35 cellular contexts compared by ENCODE assay signal in the genomic region with DNA sequence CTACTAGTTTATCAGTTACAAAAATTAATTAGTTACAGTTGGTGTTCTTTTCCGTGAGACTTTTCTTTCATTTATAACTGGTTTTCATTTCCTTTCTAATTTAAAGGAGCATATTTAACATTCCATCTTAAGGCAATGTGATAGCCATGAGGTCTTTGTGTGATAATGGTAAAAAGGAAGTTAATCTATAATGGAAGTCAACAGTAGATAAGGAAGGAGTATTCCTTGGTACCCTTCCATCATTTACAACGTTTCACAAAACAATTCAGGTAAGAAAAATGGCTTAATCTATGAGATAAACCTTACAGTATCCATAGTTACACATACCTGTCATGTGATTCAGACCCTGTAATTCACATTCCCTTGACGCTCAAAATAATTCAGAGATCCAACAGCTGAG.
"Had no signal": no experiment of that assay in that cellular context is flagged by ENCODE, and none has a peak within 500 bp of the region (broad histone marks: within the 10 kb centered on the region; RNA-seq: fewer than 3 reads in every experiment).

No MANE protein-coding gene starts in this region.

- H3K36me3 ChIP-seq: adrenal gland, cardiac muscle cell had no signal

- DNase-seq: activated B cell treated with CpG ODN at 0.5 μM for 24 hours; activated CD4-positive, alpha-beta memory T cell treated with anti-CD3 and anti-CD28 coated beads for 36 hours; activated CD4-positive, alpha-beta T cell treated with anti-CD3 and anti-CD28 coated beads for 4 hours; activated CD4-positive, alpha-beta T cell treated with anti-CD3 and anti-CD28 coated beads, Interleukin-2, amount 10 ng/mL, durations not matched to agents 24 days and 14 days; activated CD4-positive, alpha-beta T cell treated with anti-CD3 and anti-CD28 coated beads, Interleukin-2, amount 50 U/mL, for 1 hour; activated CD4-positive, alpha-beta T cell treated with anti-CD3 and anti-CD28 coated beads, Interleukin-2, amount 50 U/mL, for 4 hours; activated CD4-positive, CD25-positive, alpha-beta regulatory T cell treated with anti-CD3 and anti-CD28 coated beads, Interleukin-2, amount 50 U/mL, for 72 hours; activated CD8-positive, alpha-beta memory T cell treated with anti-CD3 and anti-CD28 coated beads, Interleukin-2, amount 50 U/mL, for 4 hours; activated CD8-positive, alpha-beta T cell treated with anti-CD3 and anti-CD28 coated beads for 36 hours; activated effector memory CD4-positive, alpha-beta T cell treated with anti-CD3 and anti-CD28 coated beads, Interleukin-2, amount 50 U/mL, for 16 hours; activated gamma-delta T cell treated with Interleukin-2 at 50 U/mL for 16 hours; activated naive CD4-positive, alpha-beta T cell; activated naive CD4-positive, alpha-beta T cell treated with anti-CD3 and anti-CD28 coated beads for 36 hours; activated naive CD4-positive, alpha-beta T cell treated with anti-CD3 and anti-CD28 coated beads, Interleukin-2, amount 50 U/mL, for 16 hours; activated naive CD8-positive, alpha-beta T cell treated with anti-CD3 and anti-CD28 coated beads for 36 hours; activated T-cell treated with anti-CD3 and anti-CD28 coated beads for 4 hours; activated T-cell treated with anti-CD3 and anti-CD28 coated beads, Interleukin-2, amount 50 U/mL, for 1 hour; activated T-cell treated with anti-CD3 and anti-CD28 coated beads, Interleukin-2, amount 50 U/mL, for 4 hours; activated T-cell treated with anti-CD3 and anti-CD28 coated beads, Interleukin-2, amount 50 U/mL, for 72 hours; adrenal gland; amniotic stem cell; aorta; caudate nucleus; cerebellar nuclear complex; T-helper 2 cell; T-helper 9 cell had no signal

- H3K36me3 Mint-ChIP-seq: activated CD4-positive, alpha-beta memory T cell treated with anti-CD3 and anti-CD28 coated beads for 36 hours; activated naive CD4-positive, alpha-beta T cell treated with anti-CD3 and anti-CD28 coated beads, Interleukin-2, amount 50 U/mL, for 72 hours; activated naive CD8-positive, alpha-beta T cell treated with anti-CD3 and anti-CD28 coated beads for 36 hours; brain had no signal

- H3K27me3 ChIP-seq: adrenal gland, cardiac muscle cell had no signal

- ATAC-seq: activated CD8-positive, alpha-beta T cell treated with anti-CD3 and anti-CD28 coated beads for 36 hours; activated naive CD4-positive, alpha-beta T cell treated with anti-CD3 and anti-CD28 coated beads, Interleukin-2, amount 50 U/mL, for 72 hours; activated T-cell treated with anti-CD3 and anti-CD28 coated beads, Interleukin-2, amount 50 U/mL, for 4 hours; activated T-cell treated with anti-CD3 and anti-CD28 coated beads, Interleukin-2, amount 50 U/mL, for 72 hours; activated T-helper 17 cell treated with anti-CD3 and anti-CD28 coated beads, Interleukin-2, amount 50 U/mL, for 72 hours had no signal

- H3K4me1 ChIP-seq: adrenal gland had no signal

- H3K4me1 Mint-ChIP-seq: activated B cell treated with CpG ODN at 0.5 μM for 24 hours; activated CD4-positive, alpha-beta T cell treated with anti-CD3 and anti-CD28 coated beads, Interleukin-2, amount 10 ng/mL, durations not matched to agents 24 days and 14 days; activated naive CD8-positive, alpha-beta T cell treated with anti-CD3 and anti-CD28 coated beads for 36 hours; activated T-helper 17 cell treated with anti-CD3 and anti-CD28 coated beads, Interleukin-2, amount 50 U/mL, for 72 hours; brain; central memory CD8-positive, alpha-beta T cell had no signal

- H3K27ac Mint-ChIP-seq: activated B cell treated with CpG ODN at 0.5 μM for 24 hours; activated CD4-positive, alpha-beta memory T cell treated with anti-CD3 and anti-CD28 coated beads for 36 hours; activated CD4-positive, alpha-beta T cell treated with anti-CD3 and anti-CD28 coated beads, Interleukin-2, amount 10 ng/mL, durations not matched to agents 24 days and 14 days; activated CD8-positive, alpha-beta T cell treated with anti-CD3 and anti-CD28 coated beads for 36 hours; activated naive CD4-positive, alpha-beta T cell treated with anti-CD3 and anti-CD28 coated beads for 36 hours; activated naive CD4-positive, alpha-beta T cell treated with anti-CD3 and anti-CD28 coated beads, Interleukin-2, amount 50 U/mL, for 72 hours; activated naive CD8-positive, alpha-beta T cell treated with anti-CD3 and anti-CD28 coated beads for 36 hours; activated T-cell treated with anti-CD3 and anti-CD28 coated beads, Interleukin-2, amount 50 U/mL, for 72 hours; activated T-helper 1 cell treated with anti-CD3 and anti-CD28 coated beads, Interleukin-12 subunit alpha, Interleukin-12 subunit beta, Interleukin-2, Interleukin-4 antibody, amounts not matched to agents 30 ng/mL and 10 ng/mL and 1 ng/mL, durations not matched to agents 14 hours and 24 hours and 36 hours; activated T-helper 17 cell treated with anti-CD3 and anti-CD28 coated beads, Interleukin-2, amount 50 U/mL, for 72 hours; T-helper 1 cell treated with Interleukin-12 subunit alpha and Interleukin-12 subunit beta and Interleukin-4 antibody, amounts not matched to agents 30 μg/mL and 1 μg/mL, for 36 hours; T-helper 2 cell treated with Interferon-gamma antibody and Interleukin-4, amounts not matched to agents 5 μg/mL and 100 μg/mL, for 36 hours had no signal

- H3K27me3 Mint-ChIP-seq: activated B cell treated with CpG ODN at 0.5 μM for 24 hours; activated CD4-positive, alpha-beta T cell treated with anti-CD3 and anti-CD28 coated beads, Interleukin-2, amount 10 ng/mL, durations not matched to agents 24 days and 14 days; activated naive CD8-positive, alpha-beta T cell treated with anti-CD3 and anti-CD28 coated beads for 36 hours; activated T-helper 17 cell treated with anti-CD3 and anti-CD28 coated beads, Interleukin-2, amount 50 U/mL, for 72 hours; central memory CD8-positive, alpha-beta T cell had no signal

- H3K4me3 Mint-ChIP-seq: activated B cell treated with CpG ODN at 0.5 μM for 24 hours; activated CD4-positive, alpha-beta memory T cell treated with anti-CD3 and anti-CD28 coated beads for 36 hours; activated CD4-positive, alpha-beta T cell treated with anti-CD3 and anti-CD28 coated beads, Interleukin-2, amount 10 ng/mL, durations not matched to agents 24 days and 14 days; activated CD8-positive, alpha-beta T cell treated with anti-CD3 and anti-CD28 coated beads for 36 hours; activated naive CD4-positive, alpha-beta T cell treated with anti-CD3 and anti-CD28 coated beads for 36 hours; activated naive CD8-positive, alpha-beta T cell treated with anti-CD3 and anti-CD28 coated beads for 36 hours; activated T-cell treated with anti-CD3 and anti-CD28 coated beads, Interleukin-2, amount 50 U/mL, for 4 hours; activated T-cell treated with anti-CD3 and anti-CD28 coated beads, Interleukin-2, amount 50 U/mL, for 72 hours; activated T-helper 1 cell treated with anti-CD3 and anti-CD28 coated beads, Interleukin-12 subunit alpha, Interleukin-12 subunit beta, Interleukin-2, Interleukin-4 antibody, amounts not matched to agents 30 ng/mL and 10 ng/mL and 1 ng/mL, durations not matched to agents 14 hours and 24 hours and 36 hours; activated T-helper 17 cell treated with anti-CD3 and anti-CD28 coated beads, Interleukin-2, amount 50 U/mL, for 72 hours; brain; central memory CD8-positive, alpha-beta T cell; T-helper 1 cell treated with Interleukin-12 subunit alpha and Interleukin-12 subunit beta and Interleukin-4 antibody, amounts not matched to agents 30 μg/mL and 1 μg/mL, for 36 hours; T-helper 2 cell treated with Interferon-gamma antibody and Interleukin-4, amounts not matched to agents 5 μg/mL and 100 μg/mL, for 36 hours had no signal

- H3K9me3 Mint-ChIP-seq: activated B cell treated with CpG ODN at 0.5 μM for 24 hours; activated CD4-positive, alpha-beta T cell treated with anti-CD3 and anti-CD28 coated beads, Interleukin-2, amount 10 ng/mL, durations not matched to agents 24 days and 14 days; activated CD8-positive, alpha-beta T cell treated with anti-CD3 and anti-CD28 coated beads for 36 hours; activated naive CD4-positive, alpha-beta T cell treated with anti-CD3 and anti-CD28 coated beads for 36 hours; activated naive CD4-positive, alpha-beta T cell treated with anti-CD3 and anti-CD28 coated beads, Interleukin-2, amount 50 U/mL, for 72 hours; activated naive CD8-positive, alpha-beta T cell treated with anti-CD3 and anti-CD28 coated beads for 36 hours; activated T-cell treated with anti-CD3 and anti-CD28 coated beads, Interleukin-2, amount 50 U/mL, for 4 hours; activated T-helper 1 cell treated with anti-CD3 and anti-CD28 coated beads, Interleukin-12 subunit alpha, Interleukin-12 subunit beta, Interleukin-2, Interleukin-4 antibody, amounts not matched to agents 30 ng/mL and 10 ng/mL and 1 ng/mL, durations not matched to agents 14 hours and 24 hours and 36 hours; central memory CD8-positive, alpha-beta T cell; T-helper 1 cell treated with Interleukin-12 subunit alpha and Interleukin-12 subunit beta and Interleukin-4 antibody, amounts not matched to agents 30 μg/mL and 1 μg/mL, for 36 hours; T-helper 2 cell treated with Interferon-gamma antibody and Interleukin-4, amounts not matched to agents 5 μg/mL and 100 μg/mL, for 36 hours had no signal

- H3K9me3 ChIP-seq: adrenal gland had no signal

- H3K4me3 ChIP-seq: adrenal gland, cardiac muscle cell had no signal

- H3K27ac ChIP-seq: adrenal gland, cardiac muscle cell, VCaP had no signal
